In the genomic region with DNA sequence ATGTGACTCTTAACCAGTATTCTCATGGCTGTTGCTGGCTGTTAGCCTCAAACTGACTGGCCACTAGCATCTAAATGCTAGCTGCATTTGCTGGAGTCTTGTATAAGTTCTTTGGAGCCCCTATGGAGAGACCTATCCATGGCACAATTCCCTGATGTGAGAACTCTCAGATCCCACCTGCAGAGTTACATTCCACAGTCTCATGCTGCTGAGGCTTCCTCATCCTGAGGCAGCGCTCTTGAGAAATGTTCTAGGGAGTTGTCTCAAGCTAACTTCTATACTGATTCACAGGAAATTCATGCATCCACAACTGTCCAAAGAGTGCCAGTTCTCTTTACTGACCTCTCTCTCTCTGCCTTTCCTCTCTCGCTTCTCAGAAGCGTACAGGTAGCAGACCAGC, we compare ENCODE assay signal across 18 cellular contexts.
DNase-seq lines count a peak whose midpoint lies in the region; ATAC-seq, FAIRE-seq and TF ChIP-seq lines count a peak whose summit lies in the region.
"Had no signal": no experiment of that assay in that cellular context is flagged by ENCODE, and none has a peak within 500 bp of the region (broad histone marks: within the 10 kb centered on the region; RNA-seq: fewer than 3 reads in every experiment).

No MANE protein-coding gene starts in this region.

- CTCF ChIA-PET in H1 (lab: Charles Lee; ENCODE audit: partially characterized antibody), result no interaction called here

- H3K4me3 ChIP-seq in HUES64 (ENCODE audit: low read length) (no peak overlapping the region), H1 (ENCODE audit: extremely low read depth in 1 of 4, insufficient read depth in 2 of 4, low read depth in 3 of 4, low read length in 4 of 4) (no peak overlapping the region)
- H3K4me3 ChIP-seq: BLaER1 treated with 17β-estradiol and CSF1 and Interleukin-3, amounts not matched to agents 10 nM and 100 nM; PC-9 had no signal

- no peaks in the 10 kb centered on the region for H3K79me2 ChIP-seq in H1 (ENCODE audit: control insufficient read depth in 1 of 2, insufficient read depth in 2 of 2, low read length in 2 of 2)

- POLR2A ChIA-PET in H1 (lab: Charles Lee; ENCODE audit: partially characterized antibody), result no interaction called here

- no peak overlapping the region for H2AFZ ChIP-seq in H1 (ENCODE audit: low read length)
- H2AFZ ChIP-seq: PC-9 had no signal

- no peak overlapping the region for H2AK5ac ChIP-seq in H1 (ENCODE audit: low read depth, low read length)

- H2BK12ac ChIP-seq in H1 (ENCODE audit: low read depth, low read length), result no peak overlapping the region

- TF ChIP-seq CTCF in H1 (IDR thresholded peaks at IDR 0.05; ENCODE audit: control extremely low read depth in 1 of 3, insufficient read depth in 1 of 3, low read depth in 1 of 3, low read length in 3 of 3), result no peak

- no peak for TF ChIP-seq RAD21 in H1 (IDR thresholded peaks at IDR 0.05 in 1 of 2, conservative IDR thresholded peaks at IDR 0.05 in 1 of 2; ENCODE audit: low read depth in 2 of 2, low read length in 2 of 2)

- H4K5ac ChIP-seq in H1 (ENCODE audit: insufficient read length, low read depth, low read length), result no peak overlapping the region

- no peak for TF ChIP-seq POLR2A in H1 (IDR thresholded peaks at IDR 0.05; ENCODE audit: control extremely low read depth in 1 of 2, low read depth in 2 of 2, low read length in 2 of 2)

- H3K27ac ChIP-seq in HUES64 (ENCODE audit: low read depth, low read length) (0 out of 2 replicates have a peak overlapping the region, but pooled peaks have one; percentile 14), H1 (ENCODE audit: low read depth, low read length) (no peak overlapping the region)
- H3K27ac ChIP-seq: BLaER1 treated with 17β-estradiol and CSF1 and Interleukin-3, amounts not matched to agents 10 nM and 100 nM; PC-9; RWPE1 had no signal

- H3K14ac ChIP-seq in H1 (ENCODE audit: insufficient read length), result no peak overlapping the region

- no peak for TF ChIP-seq EP300 in H1 (IDR thresholded peaks at IDR 0.05; ENCODE audit: borderline replicate concordance in 1 of 2, low read depth in 2 of 2, low read length in 2 of 2)

- no peak overlapping the region for H2BK5ac ChIP-seq in H1 (ENCODE audit: low read depth, low read length)

- H4K20me1 ChIP-seq in H1 (replicated peaks in 1 of 2; ENCODE audit: control insufficient read depth in 1 of 2, insufficient read depth in 2 of 2, low read length in 2 of 2), result no peaks in the 10 kb centered on the region
- H4K20me1 ChIP-seq: BLaER1 treated with 17β-estradiol and CSF1 and Interleukin-3, amounts not matched to agents 10 nM and 100 nM had no signal

- no peak overlapping the region for H4K8ac ChIP-seq in H1 (ENCODE audit: extremely low read depth, insufficient read depth, low read length)

- H3K23me2 ChIP-seq in H1 (ENCODE audit: low read depth, low read length), result no peaks in the 10 kb centered on the region

- H3K79me1 ChIP-seq in H1 (ENCODE audit: low read depth, low read length), result no peaks in the 10 kb centered on the region

- ATAC-seq in HG03342 (IDR thresholded peaks at IDR 0.05; ENCODE audit: unreplicated experiment) (no peak), HG02623 (IDR thresholded peaks at IDR 0.05; ENCODE audit: unreplicated experiment) (no peak)
- ATAC-seq: CD8-positive, alpha-beta T cell had no signal

- FAIRE-seq in H1 (lab: Jason Lieb, UNC), result peak; percentile 81

- no peaks in the 10 kb centered on the region for H3K36me3 ChIP-seq in HUES64 (ENCODE audit: insufficient read depth, low read length)
- no peaks in the 10 kb centered on the region; a peak in 1 of 8 replicates for H3K36me3 ChIP-seq in H1 (ENCODE audit: control insufficient read depth in 2 of 4, insufficient read depth in 4 of 4, low read length in 3 of 4)
- H3K36me3 ChIP-seq: BLaER1 treated with 17β-estradiol and CSF1 and Interleukin-3, amounts not matched to agents 10 nM and 100 nM had no signal

- H2BK120ac ChIP-seq in H1 (replicated peaks; ENCODE audit: low read depth, low read length), result no peak overlapping the region

- H3K9me3 ChIP-seq in HUES64 (ENCODE audit: insufficient read depth, low read depth, low read length) (peaks cover 5% of the 10 kb centered on the region; the same call in 1 of the 2 replicates), H1 (ENCODE audit: insufficient read depth in 2 of 2, low read depth in 1 of 2, low read length in 1 of 2) (peaks cover 4 to 9% of the 10 kb centered on the region in 2 experiments; a peak in 3 of 4 replicates)

- H3K4me1 ChIP-seq in HUES64 (ENCODE audit: insufficient read depth, low read length) (peaks cover 19% of the 10 kb centered on the region), H1 (replicated peaks in 1 of 4; ENCODE audit: control insufficient read depth in 3 of 4, insufficient read depth in 4 of 4, low read length in 3 of 4) (peaks cover 0 to 9% (median 6%) of the 10 kb centered on the region in 4 experiments; a peak in 3 of 7 replicates)

- WGBS in HUES64, result 96% methylated on average over 3 of the region's 3 CpGs
- 89% methylated on average over 3 of the region's 3 CpGs; no CpG with 5 or more reads in 1 of the 2 experiments for WGBS in H1 (ENCODE audit: extremely low coverage in 1 of 2, insufficient coverage in 1 of 2, insufficient read length in 1 of 2, insufficient replicate concordance in 2 of 2, low coverage in 1 of 2, low lambda C conversion rate in 2 of 2, missing lambda C conversion rate in 1 of 2), 2 experiments

- H3K27me3 ChIP-seq in HUES64 (ENCODE audit: insufficient read depth, low read length) (no peaks in the 10 kb centered on the region), H1 (replicated peaks in 1 of 4; ENCODE audit: control insufficient read depth in 3 of 4, extremely low read depth in 1 of 4, insufficient read depth in 3 of 4, low read length in 3 of 4) (no peaks in the 10 kb centered on the region)
- H3K27me3 ChIP-seq: BLaER1 treated with 17β-estradiol and CSF1 and Interleukin-3, amounts not matched to agents 10 nM and 100 nM had no signal

- no peak overlapping the region for H3K4ac ChIP-seq in H1 (replicated peaks; ENCODE audit: insufficient read length, low read depth, low read length)

- H3K56ac ChIP-seq in H1 (replicated peaks; ENCODE audit: insufficient read length, low read depth, low read length), result no peak overlapping the region

- H4K91ac ChIP-seq in H1 (replicated peaks; ENCODE audit: insufficient read length, low read length), result no peak overlapping the region

- no peak overlapping the region for H3K23ac ChIP-seq in H1 (ENCODE audit: insufficient read length)

- no peak overlapping the region for H2BK15ac ChIP-seq in H1 (ENCODE audit: low read length)

- no peak for DNase-seq in H1 (ENCODE audit: low read depth in 1 of 2, low spot score in 2 of 2)
- DNase-seq in iris pigment epithelial cell (ENCODE audit: low read depth), result peak; percentile 31
- DNase-seq in mesenteric fat pad (ENCODE audit: low spot score), result no peak
- no peak for DNase-seq in mucosa of gallbladder (ENCODE audit: low spot score)
- DNase-seq: CD8-positive, alpha-beta T cell; DMS79; IMR-90; NCI-H1417; NCI-H187 treated with DMSO at 0.1 percent for 48 hours; NCI-H345; NCI-H526; PC-9; SIG-M5 had no signal

- H3K9ac ChIP-seq in HUES64 (ENCODE audit: low read depth, low read length), result no peak overlapping the region
- no peak overlapping the region for H3K9ac ChIP-seq in H1 (replicated peaks in 1 of 4; ENCODE audit: extremely low read depth in 1 of 4, low read depth in 3 of 4, low read length in 3 of 4)
- H3K9ac ChIP-seq: BLaER1 treated with 17β-estradiol and CSF1 and Interleukin-3, amounts not matched to agents 10 nM and 100 nM had no signal

- H3K18ac ChIP-seq in H1 (ENCODE audit: extremely low read depth, low read length), result no peak overlapping the region

- no peak overlapping the region for H3K4me2 ChIP-seq in H1 (ENCODE audit: insufficient read depth in 1 of 2, low read depth in 2 of 2, low read length in 2 of 2)
- H3K4me2 ChIP-seq: BLaER1 treated with 17β-estradiol and CSF1 and Interleukin-3, amounts not matched to agents 10 nM and 100 nM; PC-9 had no signal

- H2BK20ac ChIP-seq in H1 (ENCODE audit: low read length), result no peak overlapping the region

TF ChIP-seq in H1, 55 proteins besides CTCF, POLR2A, EP300 and RAD21:
- TF ChIP-seq EZH2 (IDR thresholded peaks at IDR 0.05; ENCODE audit: low read depth, low read length, severe bottlenecking), result no peak
- TF ChIP-seq NANOG (IDR thresholded peaks at IDR 0.05; ENCODE audit: insufficient read depth, low read depth, low read length, poor library complexity, severe bottlenecking), result peak; percentile 74
- TF ChIP-seq SAP30 (IDR thresholded peaks at IDR 0.05; ENCODE audit: insufficient read depth, insufficient replicate concordance, low read length), result no peak
- peak; percentile 48; the same call in 1 of the 2 replicates for TF ChIP-seq TEAD4 (IDR thresholded peaks at IDR 0.05; ENCODE audit: low read depth, low read length)
- TF ChIP-seq CREB1 (IDR thresholded peaks at IDR 0.05), result no peak
